15 cellular contexts compared by ENCODE assay signal in genomic region chr6:110063864-110064263, GRCh38.
A peak's percentile ranks its signal among the peaks of the same experiment; 100 is the strongest.
DNase-seq lines count a peak whose midpoint lies in the region; ATAC-seq lines count a peak whose summit lies in the region.
"Had no signal": no experiment of that assay in that cellular context is flagged by ENCODE, and none has a peak within 500 bp of the region (broad histone marks: within the 10 kb centered on the region; RNA-seq: fewer than 3 reads in every experiment).

No MANE protein-coding gene starts in this region.

- no peak overlapping the region for H3K4me3 Mint-ChIP-seq in activated CD8-positive, alpha-beta T cell treated with anti-CD3 and anti-CD28 coated beads, Interleukin-2, amount 10 ng/mL, durations not matched to agents 7 days and 5 days
- no peak overlapping the region for H3K4me3 Mint-ChIP-seq in effector memory CD8-positive, alpha-beta T cell
- H3K4me3 Mint-ChIP-seq: nephron had no signal

- H3K9me3 Mint-ChIP-seq in activated CD8-positive, alpha-beta T cell treated with anti-CD3 and anti-CD28 coated beads, Interleukin-2, amount 10 ng/mL, durations not matched to agents 7 days and 5 days (ENCODE audit: insufficient read depth) = no peaks in the 10 kb centered on the region
- no peaks in the 10 kb centered on the region for H3K9me3 Mint-ChIP-seq in effector memory CD8-positive, alpha-beta T cell
- H3K9me3 Mint-ChIP-seq: nephron had no signal

- no peak overlapping the region for H3K27ac Mint-ChIP-seq in activated CD8-positive, alpha-beta T cell treated with anti-CD3 and anti-CD28 coated beads, Interleukin-2, amount 10 ng/mL, durations not matched to agents 7 days and 5 days
- no peak overlapping the region for H3K27ac Mint-ChIP-seq in effector memory CD8-positive, alpha-beta T cell
- H3K27ac Mint-ChIP-seq: nephron had no signal

- H3K36me3 Mint-ChIP-seq in activated CD8-positive, alpha-beta T cell treated with anti-CD3 and anti-CD28 coated beads, Interleukin-2, amount 10 ng/mL, durations not matched to agents 7 days and 5 days (ENCODE audit: low read depth) = no peaks in the 10 kb centered on the region
- H3K36me3 Mint-ChIP-seq in effector memory CD8-positive, alpha-beta T cell (ENCODE audit: insufficient read depth) = peaks cover 6% of the 10 kb centered on the region

- CTCF ChIA-PET in activated CD8-positive, alpha-beta T cell treated with anti-CD3 and anti-CD28 coated beads, Interleukin-2, amount 10 ng/mL, durations not matched to agents 7 days and 5 days (lab: Charles Lee) = interaction anchor here (5.0 kb wide), 1 partner anchor 24 kb away, joined by 21 read pairs; no protein-coding TSS in a partner anchor

- peak; percentile 57 for ATAC-seq in HG03095 (IDR thresholded peaks at IDR 0.05; ENCODE audit: unreplicated experiment)
- ATAC-seq in activated CD8-positive, alpha-beta T cell treated with anti-CD3 and anti-CD28 coated beads, Interleukin-2, amount 10 ng/mL, durations not matched to agents 7 days and 5 days = peak; percentile 82
- ATAC-seq in effector memory CD8-positive, alpha-beta T cell (replicated peaks) = no peak

- POLR2A ChIA-PET in activated CD8-positive, alpha-beta T cell treated with anti-CD3 and anti-CD28 coated beads, Interleukin-2, amount 10 ng/mL, durations not matched to agents 7 days and 5 days (lab: Charles Lee) = no interaction called here

- DNase-seq in stimulated activated CD4-positive, alpha-beta T cell treated with anti-CD3 and anti-CD28 coated beads, Interleukin-1b, Interleukin-23, amount 100 ng/mL, for 48 hours = peak; percentile 4
- no peak for DNase-seq in stimulated activated CD4-positive, alpha-beta T cell treated with anti-CD3 and anti-CD28 coated beads, Interleukin-15, amount 100 ng/mL, for 24 hours
- DNase-seq in activated CD8-positive, alpha-beta T cell treated with anti-CD3 and anti-CD28 coated beads, Interleukin-2, amount 10 ng/mL, durations not matched to agents 7 days and 5 days = peak; percentile 45
- DNase-seq in effector memory CD8-positive, alpha-beta T cell = no peak
- DNase-seq in glomerular visceral epithelial cell (ENCODE audit: extremely low spot score) (no peak), cerebellum (ENCODE audit: low spot score) (no peak), middle frontal gyrus (ENCODE audit: extremely low spot score, low spot score) (no peak)
- DNase-seq: activated CD4-positive, CD25-positive, alpha-beta regulatory T cell treated with anti-CD3 and anti-CD28 coated beads, Interleukin-2, amount 50 U/mL, for 72 hours; amygdala; HCEC 1CT; kidney glomerular epithelial cell; NCI-H748 treated with DMSO at 0.1 percent for 48 hours; SK-N-SH had no signal

- peaks cover 14% of the 10 kb centered on the region for H3K4me1 Mint-ChIP-seq in activated CD8-positive, alpha-beta T cell treated with anti-CD3 and anti-CD28 coated beads, Interleukin-2, amount 10 ng/mL, durations not matched to agents 7 days and 5 days (ENCODE audit: low read depth)
- H3K4me1 Mint-ChIP-seq in effector memory CD8-positive, alpha-beta T cell (ENCODE audit: low read depth in 2 of 2) = peaks cover 0 to 1% of the 10 kb centered on the region in 2 donors

- H3K27me3 Mint-ChIP-seq in activated CD8-positive, alpha-beta T cell treated with anti-CD3 and anti-CD28 coated beads, Interleukin-2, amount 10 ng/mL, durations not matched to agents 7 days and 5 days (ENCODE audit: low read depth) = peaks cover 48% of the 10 kb centered on the region
- H3K27me3 Mint-ChIP-seq in effector memory CD8-positive, alpha-beta T cell = peaks cover 75 to 94% of the 10 kb centered on the region in 2 donors

Comparison
In these comparisons a context has a peak if more than half of its experiments do, and no peak if none do; other contexts are left out.
1. DNase-seq: peak in stimulated activated CD4-positive, alpha-beta T cell treated with anti-CD3 and anti-CD28 coated beads, Interleukin-1b, Interleukin-23, amount 100 ng/mL, for 48 hours (single experiment) and activated CD8-positive, alpha-beta T cell treated with anti-CD3 and anti-CD28 coated beads, Interleukin-2, amount 10 ng/mL, durations not matched to agents 7 days and 5 days (single experiment); none in stimulated activated CD4-positive, alpha-beta T cell treated with anti-CD3 and anti-CD28 coated beads, Interleukin-15, amount 100 ng/mL, for 24 hours (single experiment), effector memory CD8-positive, alpha-beta T cell (0 of 3), glomerular visceral epithelial cell (single experiment), cerebellum (single experiment) and middle frontal gyrus (single experiment).